Comparison of ENCODE assay signal across 7 cellular contexts in the genomic region with DNA sequence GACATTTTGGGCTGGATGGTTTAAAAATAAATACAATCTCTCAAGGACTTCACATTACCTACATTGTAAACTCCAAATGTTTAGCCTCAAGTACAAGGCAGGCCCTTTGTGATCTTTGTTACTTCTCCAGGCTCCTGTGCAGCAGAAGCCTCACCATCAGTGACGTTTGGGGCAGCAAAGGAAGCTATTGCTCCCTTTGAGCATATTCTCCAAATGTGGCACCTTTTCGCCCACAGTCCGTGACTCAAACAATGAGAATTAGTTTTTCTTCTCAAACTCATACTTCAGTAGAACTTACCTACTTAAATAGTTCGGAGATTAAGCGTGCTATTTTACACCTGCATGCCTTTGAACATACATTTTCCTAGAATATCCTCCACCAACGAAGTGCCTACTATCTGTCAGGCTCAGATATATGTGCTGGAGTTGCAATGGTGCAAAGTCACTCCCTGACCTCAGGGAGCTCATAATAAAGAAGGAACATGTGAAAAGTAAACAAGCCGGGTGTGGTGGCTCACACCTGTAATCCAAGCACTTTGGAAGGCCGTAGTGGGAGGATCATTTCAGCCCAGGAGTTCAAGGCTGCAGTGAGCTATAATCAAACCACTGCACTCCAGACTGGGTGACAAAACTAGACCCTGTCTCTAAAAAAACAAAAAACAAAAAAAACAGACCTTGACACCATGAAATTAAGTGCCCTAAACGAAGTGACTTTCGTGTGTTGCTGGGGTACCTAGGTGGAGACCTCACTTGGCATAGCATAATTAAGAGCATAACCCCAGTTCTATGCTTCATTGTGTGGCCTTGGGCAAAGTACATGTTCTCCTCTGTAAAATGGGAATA. TPM values are rescaled to one million over a fixed set of nuclear protein-coding genes. Genes with fewer than 3 reads are reported as not detected.
A peak's percentile ranks its signal among the peaks of the same experiment; 100 is the strongest.
DNase-seq lines count a peak whose midpoint lies in the region; TF ChIP-seq lines count a peak whose summit lies in the region.

No MANE protein-coding gene starts in this region.

- H3K36me3 ChIP-seq in HUES6 (ENCODE audit: control insufficient read depth, insufficient read depth, low read length) (peaks cover 20% of the 10 kb centered on the region), iPS-20b (ENCODE audit: insufficient read depth, low read depth, low read length) (peaks cover 25% of the 10 kb centered on the region), stomach (peaks cover 16 to 23% (median 18%) of the 10 kb centered on the region in 4 donors)

- peak overlapping the region; percentile 84 for H3K9ac ChIP-seq in HUES6 (ENCODE audit: low read length)
- peak overlapping the region; percentile 80; the same call in 1 of the 2 replicates for H3K9ac ChIP-seq in iPS-20b (ENCODE audit: low read depth, low read length)

- H3K9me3 ChIP-seq in HUES6 (ENCODE audit: control insufficient read depth, insufficient read depth, low read depth, low read length) (no peaks in the 10 kb centered on the region), iPS-20b (ENCODE audit: insufficient read depth, low read depth, low read length) (no peaks in the 10 kb centered on the region), stomach (no peaks in the 10 kb centered on the region)

- DNase-seq in activated T-helper 1 cell treated with anti-CD3 and anti-CD28 coated beads, Interleukin-12 subunit alpha, Interleukin-12 subunit beta, Interleukin-2, Interleukin-4 antibody, amounts not matched to agents 30 ng/mL and 10 ng/mL and 1 ng/mL, durations not matched to agents 14 hours and 24 hours and 36 hours (ENCODE audit: low spot score), result no peak
- no peak for DNase-seq in stomach
- DNase-seq in kidney glomerular epithelial cell (lab: John Stamatoyannopoulos, UW), result no peak
- no peak for DNase-seq in stimulated activated CD4-positive, alpha-beta T cell treated with anti-CD3 and anti-CD28 coated beads, Interleukin-4, amount 100 ng/mL, for 1 hour
- no peak for DNase-seq in NCI-H2196 treated with DMSO at 0.1 percent for 48 hours (lab: John Stamatoyannopoulos, UW; ENCODE audit: unreplicated experiment)

- H3K9me3 Mint-ChIP-seq in activated T-helper 1 cell treated with anti-CD3 and anti-CD28 coated beads, Interleukin-12 subunit alpha, Interleukin-12 subunit beta, Interleukin-2, Interleukin-4 antibody, amounts not matched to agents 30 ng/mL and 10 ng/mL and 1 ng/mL, durations not matched to agents 14 hours and 24 hours and 36 hours, result no peaks in the 10 kb centered on the region

- no peak for TF ChIP-seq EP300 in stomach (IDR thresholded peaks at IDR 0.05)

- TF ChIP-seq POLR2A in stomach (IDR thresholded peaks at IDR 0.05), result no peak

- peaks cover 2% of the 10 kb centered on the region for H3K27me3 Mint-ChIP-seq in activated T-helper 1 cell treated with anti-CD3 and anti-CD28 coated beads, Interleukin-12 subunit alpha, Interleukin-12 subunit beta, Interleukin-2, Interleukin-4 antibody, amounts not matched to agents 30 ng/mL and 10 ng/mL and 1 ng/mL, durations not matched to agents 14 hours and 24 hours and 36 hours (ENCODE audit: insufficient read depth)

- WGBS in stomach, 5 donors, result 48 to 64% (median 56%) methylated on average over 10 of the region's 10 CpGs

- peak overlapping the region; percentile 62 for H3K27ac Mint-ChIP-seq in activated T-helper 1 cell treated with anti-CD3 and anti-CD28 coated beads, Interleukin-12 subunit alpha, Interleukin-12 subunit beta, Interleukin-2, Interleukin-4 antibody, amounts not matched to agents 30 ng/mL and 10 ng/mL and 1 ng/mL, durations not matched to agents 14 hours and 24 hours and 36 hours

- H3K27ac ChIP-seq in HUES6 (ENCODE audit: low read depth, low read length) (peak overlapping the region; percentile 78; the same call in 1 of the 2 replicates), iPS-20b (ENCODE audit: low read length) (peak overlapping the region; percentile 81), stomach (peak overlapping the region in 4 of 5 donors; percentile 73 to 91 (median 84))

- peak overlapping the region; percentile 97 for H3K4me3 ChIP-seq in HUES6 (ENCODE audit: low read depth, low read length)
- peak overlapping the region; percentile 86 for H3K4me3 ChIP-seq in iPS-20b (ENCODE audit: low read length)
- peak overlapping the region; percentile 68 to 99 (median 89) for H3K4me3 ChIP-seq in stomach

- H3K4me1 ChIP-seq in HUES6 (ENCODE audit: control insufficient read depth, insufficient read depth, low read length), result peaks cover 20% of the 10 kb centered on the region
- peaks cover 13% of the 10 kb centered on the region for H3K4me1 ChIP-seq in iPS-20b (ENCODE audit: insufficient read depth, low read length)
- H3K4me1 ChIP-seq in stomach, result peaks cover 21 to 46% (median 39%) of the 10 kb centered on the region in 4 donors

- peaks cover 26% of the 10 kb centered on the region for H3K36me3 Mint-ChIP-seq in activated T-helper 1 cell treated with anti-CD3 and anti-CD28 coated beads, Interleukin-12 subunit alpha, Interleukin-12 subunit beta, Interleukin-2, Interleukin-4 antibody, amounts not matched to agents 30 ng/mL and 10 ng/mL and 1 ng/mL, durations not matched to agents 14 hours and 24 hours and 36 hours (ENCODE audit: low read depth)

- H3K4me1 Mint-ChIP-seq in activated T-helper 1 cell treated with anti-CD3 and anti-CD28 coated beads, Interleukin-12 subunit alpha, Interleukin-12 subunit beta, Interleukin-2, Interleukin-4 antibody, amounts not matched to agents 30 ng/mL and 10 ng/mL and 1 ng/mL, durations not matched to agents 14 hours and 24 hours and 36 hours (ENCODE audit: low read depth), result peaks cover 45% of the 10 kb centered on the region

- no peak for TF ChIP-seq CTCF in stomach (IDR thresholded peaks at IDR 0.05)

- peak overlapping the region; percentile 98 for H3K4me3 Mint-ChIP-seq in activated T-helper 1 cell treated with anti-CD3 and anti-CD28 coated beads, Interleukin-12 subunit alpha, Interleukin-12 subunit beta, Interleukin-2, Interleukin-4 antibody, amounts not matched to agents 30 ng/mL and 10 ng/mL and 1 ng/mL, durations not matched to agents 14 hours and 24 hours and 36 hours

- H3K27me3 ChIP-seq in HUES6 (ENCODE audit: control insufficient read depth, insufficient read depth, low read length) (no peaks in the 10 kb centered on the region), iPS-20b (ENCODE audit: insufficient read depth, low read length) (no peaks in the 10 kb centered on the region), stomach (no peaks in the 10 kb centered on the region)

- intact Hi-C loops in activated T-helper 1 cell treated with anti-CD3 and anti-CD28 coated beads, Interleukin-12 subunit alpha, Interleukin-12 subunit beta, Interleukin-2, Interleukin-4 antibody, amounts not matched to agents 30 ng/mL and 10 ng/mL and 1 ng/mL, durations not matched to agents 14 hours and 24 hours and 36 hours (cut with micrococcal nuclease), result no loop called here
- intact Hi-C loops in stomach (cut with DNase I; ENCODE audit: low total_unique reads), result no loop called here

RNA-seq across cellular contexts. Expression of a gene that starts 1.2 kb away (rescaled TPM):
- total RNA-seq in activated T-helper 1 cell treated with anti-CD3 and anti-CD28 coated beads, Interleukin-12 subunit alpha, Interleukin-12 subunit beta, Interleukin-2, Interleukin-4 antibody, amounts not matched to agents 30 ng/mL and 10 ng/mL and 1 ng/mL, durations not matched to agents 14 hours and 24 hours and 36 hours, result 81.7 and 85.4 TPM in 2 replicates
- total RNA-seq in stomach, result 10 to 100 TPM in 3 of 5 donors, 1 to 10 TPM in 2; 5.2 to 28.0 (median 13.4) TPM
- 10 to 100 TPM; 14.3 to 16.3 (median 16.1) TPM for polyA plus RNA-seq in stomach

RNA-seq across cellular contexts. Expression of a gene that starts 4.0 kb away (rescaled TPM):
- total RNA-seq in activated T-helper 1 cell treated with anti-CD3 and anti-CD28 coated beads, Interleukin-12 subunit alpha, Interleukin-12 subunit beta, Interleukin-2, Interleukin-4 antibody, amounts not matched to agents 30 ng/mL and 10 ng/mL and 1 ng/mL, durations not matched to agents 14 hours and 24 hours and 36 hours, result 45.6 and 48.5 TPM in 2 replicates
- 100 to 1,000 TPM in 1 of 5 donors, 10 to 100 TPM in 4; 12.8 to 100 (median 66.9) TPM for total RNA-seq in stomach
- 10 to 100 TPM in 2 of 3 donors, 1 to 10 TPM in 1; 5.8 to 15.5 (median 13.8) TPM for polyA plus RNA-seq in stomach

RNA-seq across cellular contexts. Expression of a gene that starts 18.0 kb away (rescaled TPM):
- total RNA-seq in activated T-helper 1 cell treated with anti-CD3 and anti-CD28 coated beads, Interleukin-12 subunit alpha, Interleukin-12 subunit beta, Interleukin-2, Interleukin-4 antibody, amounts not matched to agents 30 ng/mL and 10 ng/mL and 1 ng/mL, durations not matched to agents 14 hours and 24 hours and 36 hours, result not detected in 2 replicates
- total RNA-seq in stomach, result not detected
- not detected for polyA plus RNA-seq in stomach

RNA-seq across cellular contexts. Expression of a gene that starts 20.2 kb away (rescaled TPM):
- total RNA-seq in activated T-helper 1 cell treated with anti-CD3 and anti-CD28 coated beads, Interleukin-12 subunit alpha, Interleukin-12 subunit beta, Interleukin-2, Interleukin-4 antibody, amounts not matched to agents 30 ng/mL and 10 ng/mL and 1 ng/mL, durations not matched to agents 14 hours and 24 hours and 36 hours, result 2.4 and 3.1 TPM in 2 replicates
- 100 to 1,000 TPM in 1 of 5 donors, 10 to 100 TPM in 4; 11.6 to 105 (median 22.5) TPM for total RNA-seq in stomach
- polyA plus RNA-seq in stomach, result 10 to 100 TPM; 27.4 to 43.5 (median 38.6) TPM

RNA-seq across cellular contexts. Expression of a gene that starts 41.2 kb away (rescaled TPM):
- not detected in 2 replicates for total RNA-seq in activated T-helper 1 cell treated with anti-CD3 and anti-CD28 coated beads, Interleukin-12 subunit alpha, Interleukin-12 subunit beta, Interleukin-2, Interleukin-4 antibody, amounts not matched to agents 30 ng/mL and 10 ng/mL and 1 ng/mL, durations not matched to agents 14 hours and 24 hours and 36 hours
- total RNA-seq in stomach, result not detected
- under 1 TPM in 1 of 3 donors, not detected in 2; 0.05 TPM for polyA plus RNA-seq in stomach
